18 cellular contexts compared by ENCODE assay signal in genomic region chr3:79314547-79314946, GRCh38.
DNase-seq lines count a peak whose midpoint lies in the region; ATAC-seq and TF ChIP-seq lines count a peak whose summit lies in the region.
"Had no signal": no experiment of that assay in that cellular context is flagged by ENCODE, and none has a peak within 500 bp of the region (broad histone marks: within the 10 kb centered on the region; RNA-seq: fewer than 3 reads in every experiment).

No MANE protein-coding gene starts in this region.

- TF ChIP-seq POLR2A in prostate gland (IDR thresholded peaks at IDR 0.05), result no peak

- TF ChIP-seq CTCF in LNCaP clone FGC (IDR thresholded peaks at IDR 0.05; ENCODE audit: control insufficient read depth, extremely low read depth, insufficient read depth) (no peak), prostate gland (IDR thresholded peaks at IDR 0.05) (no peak)

- no peak for ATAC-seq in activated T-cell treated with anti-CD3 and anti-CD28 coated beads, Interleukin-2, amount 50 U/mL, for 4 hours
- no peak for ATAC-seq in GM21447 (IDR thresholded peaks at IDR 0.05; ENCODE audit: unreplicated experiment)
- ATAC-seq: HepG2 had no signal

- no peaks in the 10 kb centered on the region for H3K4me1 ChIP-seq in esophagus (ENCODE audit: control insufficient read depth in 2 of 2, insufficient read depth in 2 of 2, low read length in 1 of 2)
- H3K4me1 ChIP-seq in prostate gland (replicated peaks), result no peaks in the 10 kb centered on the region
- H3K4me1 ChIP-seq: BLaER1 had no signal

- no peaks in the 10 kb centered on the region for H3K36me3 Mint-ChIP-seq in activated T-cell treated with anti-CD3 and anti-CD28 coated beads, Interleukin-2, amount 50 U/mL, for 4 hours (ENCODE audit: insufficient read depth)
- H3K36me3 Mint-ChIP-seq: CD4-positive, alpha-beta memory T cell had no signal

- DNase-seq in DMS53 (lab: John Stamatoyannopoulos, UW) (peak; percentile 77), LNCaP clone FGC (ENCODE audit: low read depth) (peak; percentile 62), prostate gland (ENCODE audit: low spot score) (peak; percentile 40)
- no peak for DNase-seq in activated T-cell treated with anti-CD3 and anti-CD28 coated beads, Interleukin-2, amount 50 U/mL, for 4 hours
- DNase-seq in stimulated activated CD4-positive, alpha-beta T cell treated with anti-CD3 and anti-CD28 coated beads, Interleukin-15, amount 100 ng/mL, for 24 hours, result no peak
- DNase-seq: CD4-positive, alpha-beta memory T cell; DMS79; KG1; NCI-H1417 treated with DMSO at 0.1 percent for 48 hours; NCI-H187 treated with DMSO at 0.1 percent for 48 hours; NCI-H2171; NCI-H82; RPMI8226; SHP77 treated with DMSO at 0.1 percent for 48 hours had no signal

- H3K4me1 Mint-ChIP-seq in activated T-cell treated with anti-CD3 and anti-CD28 coated beads, Interleukin-2, amount 50 U/mL, for 4 hours (ENCODE audit: low read depth), result no peaks in the 10 kb centered on the region
- H3K4me1 Mint-ChIP-seq: CD4-positive, alpha-beta memory T cell had no signal

- H3K27ac ChIP-seq in esophagus (ENCODE audit: low read depth in 2 of 2, low read length in 1 of 2) (peak overlapping the region; percentile 10 to 82), prostate gland (peak overlapping the region; percentile 6 to 21)
- H3K27ac ChIP-seq: BLaER1 had no signal

- H3K36me3 ChIP-seq in esophagus (ENCODE audit: control insufficient read depth in 2 of 2, insufficient read depth in 2 of 2, low read length in 1 of 2), result no peaks in the 10 kb centered on the region
- H3K36me3 ChIP-seq in prostate gland, result no peaks in the 10 kb centered on the region
- H3K36me3 ChIP-seq: BLaER1 had no signal

- H3K4me3 Mint-ChIP-seq in activated T-cell treated with anti-CD3 and anti-CD28 coated beads, Interleukin-2, amount 50 U/mL, for 4 hours, result no peak overlapping the region
- H3K4me3 Mint-ChIP-seq: CD4-positive, alpha-beta memory T cell had no signal

- no peaks in the 10 kb centered on the region for H3K27me3 ChIP-seq in esophagus (ENCODE audit: control insufficient read depth in 1 of 2, insufficient read depth in 2 of 2, low read length in 2 of 2)
- no peaks in the 10 kb centered on the region for H3K27me3 ChIP-seq in prostate gland (replicated peaks; ENCODE audit: insufficient read depth)
- H3K27me3 ChIP-seq: BLaER1 had no signal

- intact Hi-C loops in prostate gland (cut with DNase I), result no loop called here

- no peaks in the 10 kb centered on the region for H3K27me3 Mint-ChIP-seq in activated T-cell treated with anti-CD3 and anti-CD28 coated beads, Interleukin-2, amount 50 U/mL, for 4 hours (ENCODE audit: low read depth)
- H3K27me3 Mint-ChIP-seq: CD4-positive, alpha-beta memory T cell had no signal

- no peak overlapping the region for H3K4me3 ChIP-seq in LNCaP clone FGC (ENCODE audit: low read depth, low read length)
- H3K4me3 ChIP-seq in esophagus (ENCODE audit: low read depth in 1 of 2, low read length in 2 of 2), result no peak overlapping the region
- H3K4me3 ChIP-seq in prostate gland, result no peak overlapping the region
- H3K4me3 ChIP-seq: BLaER1 had no signal

- H3K9me3 Mint-ChIP-seq in activated T-cell treated with anti-CD3 and anti-CD28 coated beads, Interleukin-2, amount 50 U/mL, for 4 hours, result peaks cover 17% of the 10 kb centered on the region

- WGBS in esophagus, 2 donors, result 50 to 57% methylated on average over 1 of the region's 1 CpG
- 50% methylated on average over 1 of the region's 1 CpG for WGBS in prostate gland

- H3K9me3 ChIP-seq in esophagus (ENCODE audit: control insufficient read depth in 2 of 2, insufficient read depth in 1 of 2, low read depth in 1 of 2, low read length in 1 of 2), result no peaks in the 10 kb centered on the region
- H3K9me3 ChIP-seq in prostate gland, result no peaks in the 10 kb centered on the region
- H3K9me3 ChIP-seq: BLaER1 had no signal

Comparison
In these comparisons a context has a peak if more than half of its experiments do, and no peak if none do; other contexts are left out.
1. DNase-seq: peak in DMS53 (single experiment), LNCaP clone FGC (single experiment) and prostate gland (single experiment); none in activated T-cell treated with anti-CD3 and anti-CD28 coated beads, Interleukin-2, amount 50 U/mL, for 4 hours (single experiment) and stimulated activated CD4-positive, alpha-beta T cell treated with anti-CD3 and anti-CD28 coated beads, Interleukin-15, amount 100 ng/mL, for 24 hours (single experiment).